Comparison of ENCODE assay signal across 8 cellular contexts in genomic region chr4:144646523-144647094, GRCh38. TPM values are rescaled to one million over a fixed set of nuclear protein-coding genes. Genes with fewer than 3 reads are reported as not detected.
DNase-seq lines count a peak whose midpoint lies in the region; ATAC-seq and TF ChIP-seq lines count a peak whose summit lies in the region.

No MANE protein-coding gene starts in this region.

- H3K4me3 Mint-ChIP-seq in CD14-positive monocyte = peak overlapping the region; percentile 70 to 91
- H3K4me3 Mint-ChIP-seq in activated CD8-positive, alpha-beta T cell treated with anti-CD3 and anti-CD28 coated beads for 36 hours = peak overlapping the region; percentile 71

- intact Hi-C loops in CD14-positive monocyte (cut with micrococcal nuclease) = no loop called here
- intact Hi-C loops in activated CD8-positive, alpha-beta T cell treated with anti-CD3 and anti-CD28 coated beads for 36 hours (cut with micrococcal nuclease) = no loop called here

- peaks cover 17% of the 10 kb centered on the region for H3K4me1 Mint-ChIP-seq in CD14-positive monocyte
- H3K4me1 Mint-ChIP-seq in activated CD8-positive, alpha-beta T cell treated with anti-CD3 and anti-CD28 coated beads for 36 hours (ENCODE audit: low read depth) = peaks cover 18% of the 10 kb centered on the region

- CTCF ChIA-PET in activated CD8-positive, alpha-beta T cell treated with anti-CD3 and anti-CD28 coated beads for 36 hours (lab: Charles Lee) = no interaction called here

- no peaks in the 10 kb centered on the region for H3K36me3 ChIP-seq in right atrium auricular region

- H3K4me1 ChIP-seq in right atrium auricular region = peaks cover 0 to 22% of the 10 kb centered on the region in 2 donors

- no peaks in the 10 kb centered on the region for H3K36me3 Mint-ChIP-seq in CD14-positive monocyte
- no peaks in the 10 kb centered on the region for H3K36me3 Mint-ChIP-seq in activated CD8-positive, alpha-beta T cell treated with anti-CD3 and anti-CD28 coated beads for 36 hours (ENCODE audit: low read depth)

- POLR2A ChIA-PET in activated CD8-positive, alpha-beta T cell treated with anti-CD3 and anti-CD28 coated beads for 36 hours (lab: Charles Lee) = no interaction called here

- ATAC-seq in GM21529 (IDR thresholded peaks at IDR 0.05; ENCODE audit: unreplicated experiment) (peak; percentile 24), GM21576 (IDR thresholded peaks at IDR 0.05; ENCODE audit: unreplicated experiment) (no peak), GM18858 (IDR thresholded peaks at IDR 0.05; ENCODE audit: unreplicated experiment) (no peak)
- ATAC-seq in activated CD8-positive, alpha-beta T cell treated with anti-CD3 and anti-CD28 coated beads for 36 hours = peak; percentile 70

- TF ChIP-seq CTCF in CD14-positive monocyte (IDR thresholded peaks at IDR 0.05) = no peak
- no peak for TF ChIP-seq CTCF in activated CD8-positive, alpha-beta T cell treated with anti-CD3 and anti-CD28 coated beads for 36 hours (IDR thresholded peaks at IDR 0.05)
- TF ChIP-seq CTCF in right atrium auricular region (IDR thresholded peaks at IDR 0.05) = no peak

- peak overlapping the region; percentile 40 to 52 for H3K4me3 ChIP-seq in right atrium auricular region

- DNase-seq in CD14-positive monocyte (ENCODE audit: low spot score) = no peak
- DNase-seq in activated CD8-positive, alpha-beta T cell treated with anti-CD3 and anti-CD28 coated beads for 36 hours = peak; percentile 14
- no peak for DNase-seq in right atrium auricular region (ENCODE audit: low spot score)
- DNase-seq in putamen (ENCODE audit: low spot score) = peak; percentile 63
- DNase-seq in NCI-H1105 (lab: John Stamatoyannopoulos, UW) = no peak

- H3K27me3 ChIP-seq in right atrium auricular region = peaks cover 0 to 22% of the 10 kb centered on the region in 2 donors

- H3K27ac Mint-ChIP-seq in CD14-positive monocyte = no peak overlapping the region
- H3K27ac Mint-ChIP-seq in activated CD8-positive, alpha-beta T cell treated with anti-CD3 and anti-CD28 coated beads for 36 hours = no peak overlapping the region

- H3K9me3 ChIP-seq in right atrium auricular region = no peaks in the 10 kb centered on the region

- peaks cover 0 to 10% (median 2%) of the 10 kb centered on the region in 7 donors for H3K9me3 Mint-ChIP-seq in CD14-positive monocyte
- no peaks in the 10 kb centered on the region for H3K9me3 Mint-ChIP-seq in activated CD8-positive, alpha-beta T cell treated with anti-CD3 and anti-CD28 coated beads for 36 hours

- peaks cover 34 to 46% (median 34%) of the 10 kb centered on the region in 3 donors for H3K27me3 Mint-ChIP-seq in CD14-positive monocyte (ENCODE audit: low read depth in 3 of 3)
- peaks cover 47% of the 10 kb centered on the region for H3K27me3 Mint-ChIP-seq in activated CD8-positive, alpha-beta T cell treated with anti-CD3 and anti-CD28 coated beads for 36 hours

- no peak overlapping the region for H3K27ac ChIP-seq in right atrium auricular region

RNA-seq across cellular contexts. Expression of gene HHIP, which starts 0.7 kb away (rescaled TPM):
- not detected for polyA plus RNA-seq in CD14-positive monocyte
- not detected for total RNA-seq in activated CD8-positive, alpha-beta T cell treated with anti-CD3 and anti-CD28 coated beads for 36 hours
- 10 to 100 TPM in 1 of 2 donors, under 1 TPM in 1; 0.31 to 14.5 TPM for total RNA-seq in right atrium auricular region

Comparison
In these comparisons a context has a peak if more than half of its experiments do, and no peak if none do; other contexts are left out.
1. DNase-seq: peak in activated CD8-positive, alpha-beta T cell treated with anti-CD3 and anti-CD28 coated beads for 36 hours (single experiment) and putamen (single experiment); none in CD14-positive monocyte (single experiment), right atrium auricular region (single experiment) and NCI-H1105 (single experiment).
2. ATAC-seq: peak in GM21529 (single experiment) and activated CD8-positive, alpha-beta T cell treated with anti-CD3 and anti-CD28 coated beads for 36 hours (single experiment); none in GM21576 (single experiment) and GM18858 (single experiment).